Comparison of ENCODE assay signal across 18 cellular contexts in genomic region chr14:26849514-26849913, GRCh38.
DNase-seq lines count a peak whose midpoint lies in the region; ATAC-seq, FAIRE-seq and TF ChIP-seq lines count a peak whose summit lies in the region.
"Had no signal": no experiment of that assay in that cellular context is flagged by ENCODE, and none has a peak within 500 bp of the region (broad histone marks: within the 10 kb centered on the region; RNA-seq: fewer than 3 reads in every experiment).

No MANE protein-coding gene starts in this region.

- FAIRE-seq in HepG2 (lab: Jason Lieb, UNC): no peak
- FAIRE-seq: GM12878, GM19239 had no signal

- BruUV-seq in HepG2 (replicated peaks; lab: Mats Ljungman, UMichigan): no TSS peak

- WGBS in HepG2 (ENCODE audit: low lambda C conversion rate): 5% methylated on average over 4 of the region's 4 CpGs
- WGBS in right lobe of liver (ENCODE audit: insufficient coverage, low coverage, low lambda C conversion rate, missing lambda C conversion rate): 72% methylated on average over 4 of the region's 4 CpGs
- 77 to 83% (median 80%) methylated on average over 4 of the region's 4 CpGs for WGBS in ovary, 3 donors

- TF ChIP-seq CTCF in HepG2 (CRISPR knock-in tag; IDR thresholded peaks at IDR 0.05) (no peak), right lobe of liver (IDR thresholded peaks at IDR 0.05) (no peak), ovary (IDR thresholded peaks at IDR 0.05) (no peak)

- TF ChIP-seq POLR2A in HepG2 (IDR thresholded peaks at IDR 0.05; ENCODE audit: insufficient read depth in 1 of 2, low read depth in 2 of 2, low read length in 2 of 2) (no peak), right lobe of liver (IDR thresholded peaks at IDR 0.05) (no peak), ovary (IDR thresholded peaks at IDR 0.05) (no peak)

- in situ Hi-C loops in HepG2 (cut with HindIII; ENCODE audit: extremely low pct_ligation_motif_present, low pct_unique_long_range_greater_than_20kb): no loop called here

- no peak overlapping the region for H3K9ac ChIP-seq in HepG2 (ENCODE audit: insufficient read depth, low read depth, low read length)

- TF ChIP-seq RAD21 in HepG2 (CRISPR knock-in tag; IDR thresholded peaks at IDR 0.05): no peak

- H3K79me2 ChIP-seq in HepG2 (ENCODE audit: insufficient read depth, low read length): no peaks in the 10 kb centered on the region

- no peaks in the 10 kb centered on the region for H3K36me3 ChIP-seq in HepG2 (replicated peaks in 1 of 2; ENCODE audit: control insufficient read depth in 1 of 2, insufficient read depth in 2 of 2, low read length in 2 of 2)
- no peaks in the 10 kb centered on the region for H3K36me3 ChIP-seq in right lobe of liver
- no peaks in the 10 kb centered on the region for H3K36me3 ChIP-seq in ovary

- H3K4me1 ChIP-seq in HepG2 (ENCODE audit: insufficient read depth, low read length): no peaks in the 10 kb centered on the region
- no peaks in the 10 kb centered on the region for H3K4me1 ChIP-seq in right lobe of liver
- no peaks in the 10 kb centered on the region for H3K4me1 ChIP-seq in ovary (ENCODE audit: insufficient read depth)

- H3K4me2 ChIP-seq in HepG2 (ENCODE audit: low read depth, low read length): no peak overlapping the region
- H3K4me2 ChIP-seq: GM23338 had no signal

- H3K9me3 ChIP-seq in HepG2 (ENCODE audit: low read length) (peaks cover 85% of the 10 kb centered on the region), right lobe of liver (no peaks in the 10 kb centered on the region), ovary (no peaks in the 10 kb centered on the region)

- H3K27me3 ChIP-seq in HepG2 (ENCODE audit: control insufficient read depth in 1 of 2, insufficient read depth in 2 of 2, low read length in 2 of 2) (no peaks in the 10 kb centered on the region), right lobe of liver (no peaks in the 10 kb centered on the region), ovary (no peaks in the 10 kb centered on the region)

- POLR2A ChIA-PET in HepG2 (lab: Yijun Ruan, JAX): no interaction called here

- no peak overlapping the region for H2AFZ ChIP-seq in HepG2 (ENCODE audit: low read length)
- H2AFZ ChIP-seq: GM23338 had no signal

- H3K4me3 ChIP-seq in HepG2 (replicated peaks in 1 of 3; ENCODE audit: insufficient read depth in 1 of 3, low read depth in 2 of 3, low read length in 3 of 3): no peak overlapping the region
- no peak overlapping the region for H3K4me3 ChIP-seq in right lobe of liver
- H3K4me3 ChIP-seq in ovary: no peak overlapping the region
- H3K4me3 ChIP-seq: GM12878, GM23338 had no signal

- TF ChIP-seq EP300 in HepG2 (IDR thresholded peaks at IDR 0.05; ENCODE audit: low read depth in 2 of 2, low read length in 2 of 2) (no peak), HepG2 (CRISPR knock-in tag; IDR thresholded peaks at IDR 0.05; ENCODE audit: borderline replicate concordance) (no peak), ovary (IDR thresholded peaks at IDR 0.05) (no peak)

- ATAC-seq in HepG2 (no peak), right lobe of liver (no peak), left colon (peak; percentile 27), GM21528 (IDR thresholded peaks at IDR 0.05; ENCODE audit: low FRiP score, unreplicated experiment) (no peak)
- ATAC-seq: GM12878, GM23338, HCT116 had no signal

- no peaks in the 10 kb centered on the region for H4K20me1 ChIP-seq in HepG2 (ENCODE audit: insufficient read depth, low read length)

- H3K27ac ChIP-seq in HepG2 (ENCODE audit: extremely low read length, insufficient read depth, low read length) (no peak overlapping the region), right lobe of liver (no peak overlapping the region), ovary (no peak overlapping the region)

- DNase-seq in HepG2 (ENCODE audit: low spot score) (no peak), right lobe of liver (no peak), NCI-H69 (lab: John Stamatoyannopoulos, UW) (peak; percentile 25), left colon (no peak), ovary (no peak)
- DNase-seq: C1 segment of cervical spinal cord; Calu3; CD4-positive, alpha-beta memory T cell; COR-L47; DMS79; EL; GDM1; H9 had no signal

- CTCF ChIA-PET in HepG2 (lab: Yijun Ruan, JAX; ENCODE audit: low intra/inter-chr PET ratio, low total read pairs): no interaction called here

- intact Hi-C loops in HepG2 (cut with micrococcal nuclease; ENCODE audit: unreplicated experiment) (no loop called here), right lobe of liver (cut with DNase I) (no loop called here), left colon (cut with DNase I, micrococcal nuclease) (no loop called here), ovary (cut with DNase I) (no loop called here)

TF ChIP-seq in HepG2, 621 proteins besides CTCF, POLR2A, EP300 and RAD21:
- TF ChIP-seq ZNF703 (CRISPR knock-in tag; IDR thresholded peaks at IDR 0.05; ENCODE audit: borderline replicate concordance) (no peak), IKZF5 (CRISPR knock-in tag; IDR thresholded peaks at IDR 0.05) (no peak), MNT (IDR thresholded peaks at IDR 0.05) (peak; percentile 52; the same call in 1 of the 2 replicates), ZNF282 (IDR thresholded peaks at IDR 0.05; ENCODE audit: partially characterized antibody) (no peak), MIER3 (CRISPR knock-in tag; IDR thresholded peaks at IDR 0.05; ENCODE audit: borderline replicate concordance) (no peak)
- TF ChIP-seq, protein P1, sequence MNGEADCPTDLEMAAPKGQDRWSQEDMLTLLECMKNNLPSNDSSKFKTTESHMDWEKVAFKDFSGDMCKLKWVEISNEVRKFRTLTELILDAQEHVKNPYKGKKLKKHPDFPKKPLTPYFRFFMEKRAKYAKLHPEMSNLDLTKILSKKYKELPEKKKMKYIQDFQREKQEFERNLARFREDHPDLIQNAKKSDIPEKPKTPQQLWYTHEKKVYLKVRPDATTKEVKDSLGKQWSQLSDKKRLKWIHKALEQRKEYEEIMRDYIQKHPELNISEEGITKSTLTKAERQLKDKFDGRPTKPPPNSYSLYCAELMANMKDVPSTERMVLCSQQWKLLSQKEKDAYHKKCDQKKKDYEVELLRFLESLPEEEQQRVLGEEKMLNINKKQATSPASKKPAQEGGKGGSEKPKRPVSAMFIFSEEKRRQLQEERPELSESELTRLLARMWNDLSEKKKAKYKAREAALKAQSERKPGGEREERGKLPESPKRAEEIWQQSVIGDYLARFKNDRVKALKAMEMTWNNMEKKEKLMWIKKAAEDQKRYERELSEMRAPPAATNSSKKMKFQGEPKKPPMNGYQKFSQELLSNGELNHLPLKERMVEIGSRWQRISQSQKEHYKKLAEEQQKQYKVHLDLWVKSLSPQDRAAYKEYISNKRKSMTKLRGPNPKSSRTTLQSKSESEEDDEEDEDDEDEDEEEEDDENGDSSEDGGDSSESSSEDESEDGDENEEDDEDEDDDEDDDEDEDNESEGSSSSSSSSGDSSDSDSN (CRISPR knock-in tag; IDR thresholded peaks at IDR 0.05): no peak
